ENCODE assay signal across 14 cellular contexts in genomic region chrX:8179653-8180052, GRCh38. TPM values are rescaled to one million over a fixed set of nuclear protein-coding genes. Genes with fewer than 3 reads are reported as not detected.
A peak's percentile ranks its signal among the peaks of the same experiment; 100 is the strongest.
DNase-seq lines count a peak whose midpoint lies in the region; ATAC-seq, FAIRE-seq and TF ChIP-seq lines count a peak whose summit lies in the region.
"Had no signal": no experiment of that assay in that cellular context is flagged by ENCODE, and none has a peak within 500 bp of the region (broad histone marks: within the 10 kb centered on the region; RNA-seq: fewer than 3 reads in every experiment).

No MANE protein-coding gene starts in this region.

- H3K4ac ChIP-seq in neuronal stem cell (ENCODE audit: low read length) = no peak overlapping the region

- POLR2A ChIA-PET in A673 (lab: Charles Lee; ENCODE audit: low non-redundant PET) = no interaction called here

- H4K91ac ChIP-seq in neuronal stem cell (ENCODE audit: low read depth, low read length, poor library complexity) = no peak overlapping the region

- BruUV-seq in A673 (replicated peaks; lab: Mats Ljungman, UMichigan) = no TSS peak

- H3K36me3 ChIP-seq in A673 (ENCODE audit: insufficient read depth, low read length, poor library complexity, severe bottlenecking) (no peaks in the 10 kb centered on the region), H7 (replicated peaks; ENCODE audit: control insufficient read depth, insufficient read depth, low read length) (no peaks in the 10 kb centered on the region), astrocyte (ENCODE audit: insufficient read depth, low read length) (no peaks in the 10 kb centered on the region), neuronal stem cell (replicated peaks in 1 of 2; ENCODE audit: control insufficient read depth in 2 of 2, insufficient read depth in 2 of 2, low read length in 2 of 2) (no peaks in the 10 kb centered on the region)
- H3K36me3 ChIP-seq: SJCRH30, thoracic aorta had no signal

- H2AFZ ChIP-seq in astrocyte (ENCODE audit: low read depth, low read length) = no peak overlapping the region
- no peak overlapping the region for H2AFZ ChIP-seq in neuronal stem cell (ENCODE audit: low read length)

- H4K20me1 ChIP-seq in astrocyte (ENCODE audit: insufficient read depth, low read length) = no peaks in the 10 kb centered on the region

- H3K14ac ChIP-seq in neuronal stem cell (ENCODE audit: low read length) = no peak overlapping the region

- no peaks in the 10 kb centered on the region for H3K79me1 ChIP-seq in neuronal stem cell (ENCODE audit: low read depth, low read length)

- H3K4me3 Mint-ChIP-seq in astrocyte (ENCODE audit: unreplicated experiment) = no peak overlapping the region
- H3K4me3 Mint-ChIP-seq: WTC11 had no signal

- no peak overlapping the region for H3K18ac ChIP-seq in neuronal stem cell (ENCODE audit: low read length)

- TF ChIP-seq CTCF in A673 (conservative IDR thresholded peaks at IDR 0.05; ENCODE audit: low read depth, low read length) (no peak), astrocyte (IDR thresholded peaks at IDR 0.05; ENCODE audit: insufficient read depth, low read depth, low read length) (peak; percentile 7)

- DNase-seq in A673 (ENCODE audit: low spot score) (peak; percentile 1), H7 (peak; percentile 17), astrocyte (ENCODE audit: low read depth) (no peak), left lobe of liver (ENCODE audit: low spot score) (no peak), neuronal stem cell (ENCODE audit: low spot score) (no peak)
- DNase-seq: activated naive CD4-positive, alpha-beta T cell treated with anti-CD3 and anti-CD28 coated beads, Interleukin-2, amount 50 U/mL, for 16 hours had no signal

- no peak overlapping the region for H2BK12ac ChIP-seq in neuronal stem cell (ENCODE audit: low read length)

- no peak overlapping the region for H2AK5ac ChIP-seq in neuronal stem cell (ENCODE audit: low read depth, low read length)

- H3K27me3 ChIP-seq in A673 (replicated peaks; ENCODE audit: insufficient read depth, low read depth, low read length, poor library complexity) = no peaks in the 10 kb centered on the region
- no peaks in the 10 kb centered on the region for H3K27me3 ChIP-seq in H7 (ENCODE audit: control insufficient read depth, insufficient read depth, low read length)
- no peaks in the 10 kb centered on the region for H3K27me3 ChIP-seq in astrocyte (ENCODE audit: insufficient read depth, low read length)
- no peaks in the 10 kb centered on the region for H3K27me3 ChIP-seq in neuronal stem cell (ENCODE audit: control insufficient read depth in 3 of 3, insufficient read depth in 3 of 3, low read depth in 1 of 3, low read length in 3 of 3)
- H3K27me3 ChIP-seq: SJCRH30 had no signal

- no peak overlapping the region for H2BK120ac ChIP-seq in neuronal stem cell (ENCODE audit: low read depth, low read length)

- H3K36me3 Mint-ChIP-seq in astrocyte (ENCODE audit: low read depth, unreplicated experiment) = no peaks in the 10 kb centered on the region
- H3K36me3 Mint-ChIP-seq: WTC11 had no signal

- H3K4me1 ChIP-seq in A673 (ENCODE audit: insufficient read depth, low read length, poor library complexity, severe bottlenecking) (no peaks in the 10 kb centered on the region), astrocyte (ENCODE audit: insufficient read depth, low read length) (no peaks in the 10 kb centered on the region), neuronal stem cell (ENCODE audit: control insufficient read depth in 2 of 2, insufficient read depth in 1 of 2, low read depth in 1 of 2, low read length in 2 of 2) (no peaks in the 10 kb centered on the region)
- H3K4me1 ChIP-seq: SJCRH30 had no signal

- WGBS in neuronal stem cell (ENCODE audit: extremely low coverage in 2 of 2, insufficient read length in 2 of 2, insufficient replicate concordance in 1 of 2), 2 donors = no CpG with 5 or more reads among the region's 1 CpG

- H3K27ac ChIP-seq in A673 (ENCODE audit: low read depth, low read length, poor library complexity, severe bottlenecking) = no peak overlapping the region
- no peak overlapping the region for H3K27ac ChIP-seq in astrocyte (ENCODE audit: low read depth, low read length)
- no peak overlapping the region for H3K27ac ChIP-seq in neuronal stem cell (replicated peaks; ENCODE audit: low read length)
- H3K27ac ChIP-seq: coronary artery, SJCRH30, thoracic aorta had no signal

- H2BK5ac ChIP-seq in neuronal stem cell (ENCODE audit: low read length) = no peak overlapping the region

- no peak overlapping the region for H3K27ac Mint-ChIP-seq in astrocyte (ENCODE audit: unreplicated experiment)
- H3K27ac Mint-ChIP-seq: WTC11 had no signal

- no peak overlapping the region for H3K23ac ChIP-seq in neuronal stem cell (ENCODE audit: low read depth, low read length, poor library complexity)

- H3K4me3 ChIP-seq in A673 (ENCODE audit: low read depth, low read length, poor library complexity, severe bottlenecking) (no peak overlapping the region), H7 (ENCODE audit: insufficient read depth, low read depth, low read length) (no peak overlapping the region), astrocyte (ENCODE audit: insufficient read depth, low read depth, low read length) (no peak overlapping the region), neuronal stem cell (ENCODE audit: low read length in 2 of 2) (no peak overlapping the region)
- H3K4me3 ChIP-seq: coronary artery, K562, SJCRH30, thoracic aorta had no signal

- H3K9ac ChIP-seq in astrocyte (ENCODE audit: low read length) (no peak overlapping the region), neuronal stem cell (ENCODE audit: low read depth, low read length, poor library complexity) (no peak overlapping the region)

- ATAC-seq in left lobe of liver (peak; percentile 72), GM18868 (IDR thresholded peaks at IDR 0.05; ENCODE audit: unreplicated experiment) (no peak), GM18519 (IDR thresholded peaks at IDR 0.05; ENCODE audit: low FRiP score, unreplicated experiment) (no peak)
- ATAC-seq: K562, WTC11 had no signal

- CTCF ChIA-PET in A673 (lab: Charles Lee) = no interaction called here

- FAIRE-seq in astrocyte (lab: Jason Lieb, UNC) = no peak
- FAIRE-seq: K562 had no signal

- no peak overlapping the region for H4K8ac ChIP-seq in neuronal stem cell (ENCODE audit: low read depth, low read length)

- H3K27me3 Mint-ChIP-seq in astrocyte (ENCODE audit: low read depth, unreplicated experiment) = peaks cover 1% of the 10 kb centered on the region

- intact Hi-C loops in A673 (cut with micrococcal nuclease; ENCODE audit: unreplicated experiment) = no loop called here

- no peaks in the 10 kb centered on the region for H3K79me2 ChIP-seq in astrocyte (ENCODE audit: insufficient read depth, low read length)

- peaks cover 5% of the 10 kb centered on the region for H3K4me1 Mint-ChIP-seq in astrocyte (ENCODE audit: low read depth, unreplicated experiment)
- H3K4me1 Mint-ChIP-seq: WTC11 had no signal

- no peaks in the 10 kb centered on the region for H3K9me3 Mint-ChIP-seq in astrocyte (ENCODE audit: unreplicated experiment)
- H3K9me3 Mint-ChIP-seq: WTC11 had no signal

- H3K4me2 ChIP-seq in astrocyte (ENCODE audit: low read length) (no peak overlapping the region), neuronal stem cell (ENCODE audit: insufficient read depth, low read length, poor library complexity, severe bottlenecking) (no peak overlapping the region)

- H3K9me3 ChIP-seq in A673 (ENCODE audit: low read depth, low read length, poor library complexity, severe bottlenecking) = no peaks in the 10 kb centered on the region
- no peaks in the 10 kb centered on the region for H3K9me3 ChIP-seq in astrocyte (ENCODE audit: insufficient read depth, low read depth, low read length)
- no peaks in the 10 kb centered on the region for H3K9me3 ChIP-seq in neuronal stem cell (replicated peaks in 1 of 2; ENCODE audit: control insufficient read depth in 2 of 2, insufficient read depth in 1 of 2, low read depth in 1 of 2, low read length in 2 of 2)
- H3K9me3 ChIP-seq: SJCRH30, thoracic aorta had no signal

- no peak overlapping the region for H2BK15ac ChIP-seq in neuronal stem cell (ENCODE audit: low read length)

RNA-seq across cellular contexts. Expression of gene VCX2, which starts 8.6 kb away (rescaled TPM):
- total RNA-seq in A673 (2021) = not detected in 2 replicates
- total RNA-seq in H7 (2014; rRNA removed; shearing (Covaris generic)) = not detected in 2 replicates
- total RNA-seq in astrocyte = not detected in 2 replicates
- not detected for total RNA-seq in left lobe of liver
- not detected for polyA plus RNA-seq in neuronal stem cell (2013, experiment 1 of 2)
- not detected for polyA plus RNA-seq in neuronal stem cell (2013, experiment 2 of 2)
- total RNA-seq: K562, myocyte, SJCRH30, thoracic aorta, WTC11 had no signal
- polyA plus RNA-seq: K562 had no signal

Comparison
In these comparisons a context has a peak if more than half of its experiments do, and no peak if none do; other contexts are left out.
1. DNase-seq: peak in A673 (single experiment) and H7 (single experiment); none in astrocyte (single experiment), left lobe of liver (single experiment) and neuronal stem cell (single experiment).